In genomic region chr3:119322523-119323400, GRCh38 we compare ENCODE assay signal across 1 cellular context.
TF ChIP-seq lines count a peak whose summit lies in the region.

No MANE protein-coding gene starts in this region.

TF ChIP-seq in H1, 55 proteins besides CTCF, POLR2A, EP300 and RAD21 (continued from another document):
- TF ChIP-seq ATF2 (IDR thresholded peaks at IDR 0.05; ENCODE audit: low read length) (no peak), TAF1 (IDR thresholded peaks at IDR 0.05; ENCODE audit: low read depth, low read length) (peak; percentile 49), CBX8 (IDR thresholded peaks at IDR 0.05; ENCODE audit: borderline replicate concordance, low read depth, low read length) (no peak), GABPA (IDR thresholded peaks at IDR 0.05; ENCODE audit: borderline replicate concordance, insufficient read depth, low read length) (no peak), CHD2 (IDR thresholded peaks at IDR 0.05; ENCODE audit: low read length) (no peak), CEBPB (IDR thresholded peaks at IDR 0.05; ENCODE audit: low read depth, low read length) (no peak), SP1 (IDR thresholded peaks at IDR 0.05; ENCODE audit: low read depth, low read length) (0 out of 2 replicates have a peak, but pooled peaks have one; percentile 5), SUZ12 (IDR thresholded peaks at IDR 0.05; ENCODE audit: low read length) (0 out of 2 replicates have a peak, but pooled peaks have one; percentile 37), USF2 (IDR thresholded peaks at IDR 0.05; ENCODE audit: low read length) (no peak), MAFK (IDR thresholded peaks at IDR 0.05; ENCODE audit: low read depth, low read length) (0 out of 2 replicates have a peak, but pooled peaks have one; percentile 1), TAF7 (optimal IDR thresholded peaks at IDR 0.05; ENCODE audit: borderline replicate concordance, low read depth, low read length) (peak; percentile 57), FOSL1 (IDR thresholded peaks at IDR 0.05; ENCODE audit: insufficient read depth, low read depth, low read length) (no peak), BACH1 (IDR thresholded peaks at IDR 0.05; ENCODE audit: low read length) (no peak; the same call in 1 of the 2 replicates), HDAC6 (IDR thresholded peaks at IDR 0.05; ENCODE audit: low read depth, low read length) (no peak), NANOG (IDR thresholded peaks at IDR 0.05; ENCODE audit: insufficient read depth, low read depth, low read length, poor library complexity, severe bottlenecking) (no peak), TCF12 (IDR thresholded peaks at IDR 0.05; ENCODE audit: low read depth, low read length) (no peak), SIRT6 (IDR thresholded peaks at IDR 0.05; ENCODE audit: low read length) (no peak), KDM5A (IDR thresholded peaks at IDR 0.05; ENCODE audit: low read length) (no peak), HDAC2 (IDR thresholded peaks at IDR 0.05; ENCODE audit: borderline replicate concordance in 1 of 2, low read depth in 2 of 2, low read length in 2 of 2) (peak in 1 of 2 experiments; percentile 59; a peak in 1 of 4 replicates), CTBP2 (IDR thresholded peaks at IDR 0.05; ENCODE audit: borderline replicate concordance, insufficient read depth, insufficient read length, low read length) (peak; percentile 53), RFX5 (IDR thresholded peaks at IDR 0.05; ENCODE audit: borderline replicate concordance, low read depth, low read length) (no peak), CREB1 (IDR thresholded peaks at IDR 0.05) (peak; percentile 78), SIX5 (IDR thresholded peaks at IDR 0.05; ENCODE audit: low read depth, low read length) (no peak), PHF8 (conservative IDR thresholded peaks at IDR 0.05; ENCODE audit: low read depth, low read length) (peak; percentile 39), EZH2 (IDR thresholded peaks at IDR 0.05; ENCODE audit: low read depth, low read length, severe bottlenecking) (no peak), CHD7 (IDR thresholded peaks at IDR 0.05; ENCODE audit: insufficient replicate concordance, low read length) (no peak), TEAD4 (IDR thresholded peaks at IDR 0.05; ENCODE audit: low read depth, low read length) (no peak), EGR1 (IDR thresholded peaks at IDR 0.05; ENCODE audit: borderline replicate concordance, low read depth, low read length) (no peak), GTF2F1 (IDR thresholded peaks at IDR 0.05; ENCODE audit: borderline replicate concordance, low read depth, low read length) (no peak), ZNF274 (IDR thresholded peaks at IDR 0.05; ENCODE audit: borderline replicate concordance, extremely low read depth, low read length) (no peak), SP2 (IDR thresholded peaks at IDR 0.05; ENCODE audit: low read length) (no peak), CHD1 (IDR thresholded peaks at IDR 0.05; ENCODE audit: low read depth, low read length) (no peak), E2F6 (IDR thresholded peaks at IDR 0.05) (peak; percentile 42), SIN3A (conservative IDR thresholded peaks at IDR 0.05 in 1 of 2, IDR thresholded peaks at IDR 0.05 in 1 of 2; ENCODE audit: low read depth in 1 of 2, low read length in 2 of 2) (peak in 1 of 2 experiments; percentile 22; a peak in 1 of 4 replicates), ASH2L (IDR thresholded peaks at IDR 0.05; ENCODE audit: low read length) (peak; percentile 88), ATF3 (IDR thresholded peaks at IDR 0.05; ENCODE audit: insufficient read depth, low read depth, low read length) (no peak), KDM1A (IDR thresholded peaks at IDR 0.05; ENCODE audit: borderline replicate concordance, low read length) (peak; percentile 64; the same call in 1 of the 2 replicates), YY1 (IDR thresholded peaks at IDR 0.05; ENCODE audit: low read depth, low read length) (no peak)
